Comparison of ENCODE assay signal across 8 cellular contexts in genomic region chr17:61411114-61411943, GRCh38. TPM values are rescaled to one million over a fixed set of nuclear protein-coding genes. Genes with fewer than 3 reads are reported as not detected.
DNase-seq lines count a peak whose midpoint lies in the region; ATAC-seq and TF ChIP-seq lines count a peak whose summit lies in the region.

No MANE protein-coding gene starts in this region.

- 2% methylated on average over 74 of the region's 74 CpGs for WGBS in thymus

- H3K27me3 Mint-ChIP-seq in GM23338 (ENCODE audit: insufficient read depth, low read depth, poor library complexity), result peaks cover 90% of the 10 kb centered on the region

- DNase-seq in COLO668 (lab: John Stamatoyannopoulos, UW; ENCODE audit: unreplicated experiment), result peak; percentile 19
- DNase-seq in GM23338 (ENCODE audit: low spot score), result peak; percentile 70
- peak; percentile 97 for DNase-seq in SK-N-DZ (ENCODE audit: low spot score)
- peak; percentile 41 for DNase-seq in dermis blood vessel endothelial cell
- peak; percentile 31 for DNase-seq in medulla oblongata (ENCODE audit: extremely low spot score)
- DNase-seq in activated gamma-delta T cell (lab: John Stamatoyannopoulos, UW), result no peak
- DNase-seq in effector CD8-positive, alpha-beta T cell (lab: John Stamatoyannopoulos, UW), result no peak

- no peaks in the 10 kb centered on the region for H3K36me3 ChIP-seq in GM23338 (ENCODE audit: insufficient read depth)
- H3K36me3 ChIP-seq in thymus (ENCODE audit: control insufficient read depth, insufficient read depth), result no peaks in the 10 kb centered on the region

- peak; percentile 40 for TF ChIP-seq CTCF in GM23338 (conservative IDR thresholded peaks at IDR 0.05; ENCODE audit: low read depth in 2 of 2)

- H3K4me3 ChIP-seq in GM23338 (peak overlapping the region; percentile 77), thymus (ENCODE audit: low read length) (peak overlapping the region; percentile 51)

- H3K4me2 ChIP-seq in GM23338, result peak overlapping the region; percentile 93

- H3K27ac Mint-ChIP-seq in GM23338, result no peak overlapping the region

- no peaks in the 10 kb centered on the region for H3K9me3 Mint-ChIP-seq in GM23338

- H3F3A ChIP-seq in GM23338 (replicated peaks; ENCODE audit: low read depth), result 0 out of 2 replicates have a peak, but pooled peaks cover 2% of the 10 kb centered on the region

- ATAC-seq in GM23338, result peak; percentile 16

- peaks cover 24% of the 10 kb centered on the region for H3K4me1 Mint-ChIP-seq in GM23338

- peak overlapping the region; percentile 96 for H2AFZ ChIP-seq in GM23338

- no peaks in the 10 kb centered on the region for H3K9me3 ChIP-seq in thymus (ENCODE audit: control insufficient read depth)

- H3K4me3 Mint-ChIP-seq in GM23338, result peak overlapping the region; percentile 72

- H3K27me3 ChIP-seq in GM23338 (ENCODE audit: insufficient read depth) (peaks cover 97% of the 10 kb centered on the region), thymus (ENCODE audit: control insufficient read depth, insufficient read depth) (peaks cover 78% of the 10 kb centered on the region)

- H3K4me1 ChIP-seq in GM23338 (ENCODE audit: insufficient read depth) (peaks cover 18% of the 10 kb centered on the region; the same call in 1 of the 2 replicates), thymus (ENCODE audit: control insufficient read depth, insufficient read depth, low read length) (peaks cover 17% of the 10 kb centered on the region)

- no peaks in the 10 kb centered on the region for H3K79me2 ChIP-seq in GM23338 (replicated peaks; ENCODE audit: insufficient read depth)

- H3K36me3 Mint-ChIP-seq in GM23338 (ENCODE audit: low read depth), result no peaks in the 10 kb centered on the region; the same call in 2 of the 3 replicates

- H4K20me1 ChIP-seq in GM23338 (replicated peaks; ENCODE audit: insufficient read depth), result peaks cover 15% of the 10 kb centered on the region; the same call in 1 of the 2 replicates

- no peaks in the 10 kb centered on the region for H3K9me2 ChIP-seq in GM23338 (ENCODE audit: insufficient read depth)

- H3K27ac ChIP-seq in GM23338 (ENCODE audit: low read depth) (no peak overlapping the region), thymus (ENCODE audit: low read depth) (peak overlapping the region; percentile 5)

TF ChIP-seq in GM23338, 12 proteins besides CTCF, POLR2A, EP300 and RAD21:
- TF ChIP-seq EZH2 (IDR thresholded peaks at IDR 0.05; ENCODE audit: low read depth, unreplicated experiment) (peak; percentile 60), ZNF462 (CRISPR knock-in tag; IDR thresholded peaks at IDR 0.05) (no peak), ETS1 (IDR thresholded peaks at IDR 0.05) (no peak)

RNA-seq across cellular contexts. Expression of gene TBX2, which starts 11.7 kb away (rescaled TPM):
- not detected in 2 replicates for total RNA-seq in GM23338 (2014; rRNA removed; shearing (Covaris generic))
- polyA plus RNA-seq in GM23338 (2016; fragmentation: Nextera tagmentation; extraction: Ambion mirVana) (0.10 TPM in 1 of 2 replicates, not detected in the other), thymus (3.2 TPM)
- 153 and 188 TPM in 2 replicates for polyA plus RNA-seq in SK-N-DZ (2014; cell fraction: cytosol; rRNA removed)
- 310 and 397 TPM in 2 replicates for polyA plus RNA-seq in SK-N-DZ (2014; cell fraction: nucleus; rRNA removed)
- total RNA-seq in dermis blood vessel endothelial cell, result 0.09 and 0.34 TPM in 2 replicates

RNA-seq across cellular contexts. Expression of gene TBX4, which starts 40.9 kb away (rescaled TPM):
- total RNA-seq in GM23338 (2014; rRNA removed; shearing (Covaris generic)), result not detected in 2 replicates
- polyA plus RNA-seq in GM23338 (2016; fragmentation: Nextera tagmentation; extraction: Ambion mirVana) (not detected in 2 replicates), thymus (0.11 TPM)
- 2.7 and 4.9 TPM in 2 replicates for polyA plus RNA-seq in SK-N-DZ (2014; cell fraction: cytosol; rRNA removed)
- polyA plus RNA-seq in SK-N-DZ (2014; cell fraction: nucleus; rRNA removed), result 1.9 and 5.6 TPM in 2 replicates
- not detected in 2 replicates for total RNA-seq in dermis blood vessel endothelial cell

Comparison
In these comparisons a context has a peak if more than half of its experiments do, and no peak if none do; other contexts are left out.
1. DNase-seq: peak in COLO668 (single experiment), GM23338 (single experiment), SK-N-DZ (single experiment), dermis blood vessel endothelial cell (single experiment) and medulla oblongata (single experiment); none in activated gamma-delta T cell (single experiment) and effector CD8-positive, alpha-beta T cell (single experiment).